ENCODE assay signal across 12 cellular contexts in the genomic region with DNA sequence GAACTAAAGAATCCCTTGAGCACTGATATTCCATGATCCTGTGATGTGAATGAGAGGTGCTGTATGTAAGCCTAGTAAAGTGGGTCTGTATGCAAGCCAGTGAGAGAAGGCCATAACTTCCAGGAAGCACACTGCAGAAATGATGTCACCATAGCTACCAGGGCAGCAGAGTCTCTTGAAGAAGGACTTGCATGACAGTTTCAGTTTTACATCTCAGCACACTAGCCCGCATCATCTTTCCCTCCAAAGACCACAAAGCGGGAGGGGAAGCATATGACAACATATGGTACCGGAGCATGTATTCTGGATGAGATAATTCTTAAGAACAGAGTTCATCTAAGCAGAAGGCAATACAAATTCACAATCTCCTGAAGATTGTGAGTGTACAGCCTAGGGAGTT.
DNase-seq lines count a peak whose midpoint lies in the region; ATAC-seq lines count a peak whose summit lies in the region.
"Had no signal": no experiment of that assay in that cellular context is flagged by ENCODE, and none has a peak within 500 bp of the region (broad histone marks: within the 10 kb centered on the region; RNA-seq: fewer than 3 reads in every experiment).

No MANE protein-coding gene starts in this region.

- ATAC-seq in GM18520 (IDR thresholded peaks at IDR 0.05; ENCODE audit: unreplicated experiment) (peak; percentile 41), HG02623 (IDR thresholded peaks at IDR 0.05; ENCODE audit: unreplicated experiment) (peak; percentile 42), HG02610 (IDR thresholded peaks at IDR 0.05; ENCODE audit: unreplicated experiment) (no peak)
- ATAC-seq: CD8-positive, alpha-beta T cell; foreskin keratinocyte had no signal

- peak; percentile 42 for DNase-seq in DMS53 treated with DMSO at 0.1 percent for 48 hours (lab: John Stamatoyannopoulos, UW; ENCODE audit: unreplicated experiment)
- DNase-seq in NCI-H2029 treated with DMSO at 0.1 percent for 48 hours (lab: John Stamatoyannopoulos, UW) = peak; percentile 23
- DNase-seq in SKM-1 (lab: John Stamatoyannopoulos, UW; ENCODE audit: unreplicated experiment) = no peak
- DNase-seq in posterior cingulate gyrus = no peak
- no peak for DNase-seq in NCI-H2107 (lab: John Stamatoyannopoulos, UW)
- DNase-seq: CD8-positive, alpha-beta T cell; foreskin keratinocyte; midbrain; spleen had no signal

- intact Hi-C loops in posterior cingulate gyrus (cut with DNase I) = no loop called here

Comparison
In these comparisons a context has a peak if more than half of its experiments do, and no peak if none do; other contexts are left out.
1. DNase-seq: peak in DMS53 treated with DMSO at 0.1 percent for 48 hours (single experiment) and NCI-H2029 treated with DMSO at 0.1 percent for 48 hours (single experiment); none in SKM-1 (single experiment), posterior cingulate gyrus (0 of 10) and NCI-H2107 (single experiment).